ENCODE assay signal across 8 cellular contexts in the genomic region with DNA sequence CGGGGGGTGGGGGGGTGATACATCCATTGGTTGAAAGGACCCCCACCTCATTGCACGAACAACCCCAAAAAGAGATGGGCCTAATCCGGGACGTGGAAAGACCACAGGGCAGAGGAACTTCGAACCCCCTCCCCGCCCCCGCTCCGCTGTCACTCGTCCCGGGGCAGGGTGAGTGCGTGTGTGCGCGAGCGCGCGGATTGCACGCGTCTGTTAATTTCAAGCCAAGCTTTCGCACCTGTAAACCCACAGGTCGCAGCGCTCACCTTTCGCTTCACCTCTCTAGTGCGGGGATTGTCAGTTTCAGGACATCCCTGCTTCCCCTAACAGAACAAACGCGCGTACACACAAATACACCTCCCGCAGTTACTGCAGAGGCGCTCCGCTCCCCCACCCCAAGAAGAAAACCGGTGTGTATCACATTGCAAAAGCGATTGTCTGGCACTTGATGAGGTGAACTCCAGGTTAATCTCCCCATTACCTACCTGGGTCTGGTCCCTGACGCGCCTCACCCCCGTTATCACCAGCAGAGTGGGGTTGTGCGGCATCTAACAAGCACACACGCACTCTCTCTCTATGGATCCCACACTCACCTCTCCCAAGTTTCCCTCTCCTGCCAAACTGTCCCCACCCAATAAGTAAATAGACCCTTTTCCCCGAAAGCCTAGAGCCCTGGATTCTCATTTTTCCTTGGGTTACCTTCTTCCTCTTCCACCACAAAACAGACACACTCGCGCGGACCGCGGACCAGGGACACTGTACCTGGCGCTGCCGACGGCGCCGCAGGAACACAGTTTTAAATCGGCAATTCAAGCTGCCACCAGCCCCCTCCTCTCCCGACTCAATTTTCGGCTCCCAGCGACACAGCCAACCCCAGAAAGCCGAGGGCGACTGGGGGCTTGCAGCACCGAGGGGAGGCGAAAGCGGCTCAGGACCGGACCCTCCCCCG. TPM values are rescaled to one million over a fixed set of nuclear protein-coding genes. Genes with fewer than 3 reads are reported as not detected.
DNase-seq lines count a peak whose midpoint lies in the region; ATAC-seq and TF ChIP-seq lines count a peak whose summit lies in the region.

No MANE protein-coding gene starts in this region.

- TF ChIP-seq CTCF in mammary epithelial cell (conservative IDR thresholded peaks at IDR 0.05 in 1 of 2, IDR thresholded peaks at IDR 0.05 in 1 of 2; ENCODE audit: extremely low read depth in 1 of 2, insufficient read depth in 1 of 2, low read depth in 1 of 2, low read length in 2 of 2) (no peak), mesothelial cell of epicardium (IDR thresholded peaks at IDR 0.05; ENCODE audit: unreplicated experiment) (no peak), vagina (IDR thresholded peaks at IDR 0.05) (no peak)

- intact Hi-C loops in Right ventricle myocardium superior (cut with DNase I) = loop anchor here (10.0 kb wide), 1 partner anchor 532 kb away; no protein-coding TSS in a partner anchor
- intact Hi-C loops in left ventricle myocardium superior (cut with micrococcal nuclease) = loop anchor here (10.0 kb wide), 1 partner anchor 602 kb away; no protein-coding TSS in a partner anchor
- intact Hi-C loops in mammary epithelial cell (cut with micrococcal nuclease) = loop anchor here (5.0 kb wide), 1 partner anchor 109 kb away; no protein-coding TSS in a partner anchor
- intact Hi-C loops in vagina (cut with DNase I) = loop anchor here (10.0 kb wide), 2 partner anchors 212 to 438 kb away; no protein-coding TSS in a partner anchor

- H3K9me3 ChIP-seq in mammary epithelial cell (replicated peaks; ENCODE audit: insufficient read depth, low read length) (no peaks in the 10 kb centered on the region), vagina (no peaks in the 10 kb centered on the region)

- WGBS in mammary epithelial cell (ENCODE audit: low coverage, missing lambda C conversion rate) = 10% methylated on average over 44 of the region's 58 CpGs

- CTCF ChIA-PET in mammary epithelial cell (lab: Charles Lee; ENCODE audit: low non-redundant PET) = no interaction called here

- peaks cover 22% of the 10 kb centered on the region for H3K27me3 ChIP-seq in mammary epithelial cell (ENCODE audit: insufficient read depth, low read length)
- H3K27me3 ChIP-seq in vagina = peaks cover 21% of the 10 kb centered on the region

- peak overlapping the region; percentile 98 for H3K27ac Mint-ChIP-seq in mesothelial cell of epicardium

- peak overlapping the region; percentile 76 for H3K4me2 ChIP-seq in mammary epithelial cell (ENCODE audit: insufficient read depth, low read depth, low read length)

- TF ChIP-seq POLR2A in vagina (IDR thresholded peaks at IDR 0.05) = no peak

- peaks cover 1% of the 10 kb centered on the region for H3K27me3 Mint-ChIP-seq in mesothelial cell of epicardium (ENCODE audit: low read depth)

- H2AFZ ChIP-seq in mammary epithelial cell (ENCODE audit: low read depth, low read length) = peak overlapping the region; percentile 17

- H3K4me3 ChIP-seq in mammary epithelial cell (replicated peaks in 1 of 3; ENCODE audit: insufficient read depth in 1 of 3, low read depth in 2 of 3, low read length in 3 of 3) = peak overlapping the region in 2 of 3 experiments; percentile 18 to 22
- H3K4me3 ChIP-seq in vagina = peak overlapping the region; percentile 42 to 43

- H3K4me1 ChIP-seq in mammary epithelial cell (ENCODE audit: insufficient read depth, low read length) (peaks cover 41% of the 10 kb centered on the region), vagina (peaks cover 75% of the 10 kb centered on the region)

- no peaks in the 10 kb centered on the region for H3K79me2 ChIP-seq in mammary epithelial cell (ENCODE audit: insufficient read depth, low read length)

- H3K9ac ChIP-seq in mammary epithelial cell (ENCODE audit: insufficient read depth, low read length) = no peak overlapping the region

- in situ Hi-C loops in mammary epithelial cell (cut with MboI; ENCODE audit: low sequenced_read_pairs in 2 of 2) = loop anchor here in 1 of 2 donors (5.0 kb wide), 1 partner anchor 339 kb away; no protein-coding TSS in a partner anchor

- no peaks in the 10 kb centered on the region for H3K36me3 ChIP-seq in mammary epithelial cell (ENCODE audit: insufficient read depth, low read length)
- no peaks in the 10 kb centered on the region for H3K36me3 ChIP-seq in vagina

- H3K36me3 Mint-ChIP-seq in mesothelial cell of epicardium = peaks cover 43% of the 10 kb centered on the region

- peaks cover 43% of the 10 kb centered on the region for H3K4me1 Mint-ChIP-seq in mesothelial cell of epicardium

- H3K4me3 Mint-ChIP-seq in mesothelial cell of epicardium = peak overlapping the region; percentile 95

- H3K27ac ChIP-seq in mammary epithelial cell (ENCODE audit: insufficient read depth, low read depth, low read length) (no peak overlapping the region), vagina (peak overlapping the region; percentile 16)

- no peaks in the 10 kb centered on the region for H3K9me3 Mint-ChIP-seq in mesothelial cell of epicardium

- peak; percentile 44 for DNase-seq in Right ventricle myocardium superior
- DNase-seq in left ventricle myocardium superior = no peak
- DNase-seq in mammary epithelial cell = no peak
- DNase-seq in mesothelial cell of epicardium (ENCODE audit: low spot score in 2 of 2, unreplicated experiment in 2 of 2) = no peak
- peak in 1 of 2 donors; percentile 65 for DNase-seq in vagina (ENCODE audit: extremely low spot score in 2 of 2)
- DNase-seq in NCI-H2081 (lab: John Stamatoyannopoulos, UW) = no peak
- no peak for DNase-seq in NCI-H2227 (lab: John Stamatoyannopoulos, UW; ENCODE audit: unreplicated experiment)
- no peak for DNase-seq in epidermal melanocyte (ENCODE audit: insufficient read length, low spot score)

- H4K20me1 ChIP-seq in mammary epithelial cell (ENCODE audit: insufficient read depth, low read length) = no peaks in the 10 kb centered on the region

- dilution Hi-C loops in mammary epithelial cell (cut with HindIII; ENCODE audit: low sequenced_read_pairs) = loop anchor here (25.0 kb wide), 2 partner anchors 209 to 559 kb away; no protein-coding TSS in a partner anchor

- BruUV-seq in mammary epithelial cell (replicated peaks; lab: Mats Ljungman, UMichigan) = no TSS peak

- ATAC-seq in Right ventricle myocardium superior (ENCODE audit: poor library complexity) (no peak), left ventricle myocardium superior (no peak)

RNA-seq across cellular contexts. Expression of gene CYP26B1, which starts 1.0 kb away (rescaled TPM):
- total RNA-seq in Right ventricle myocardium superior (4.4 TPM), left ventricle myocardium superior (4.2 TPM), mammary epithelial cell (1 to 10 TPM in 1 of 2 donors, under 1 TPM in 1; 0.50 to 8.6 TPM), mesothelial cell of epicardium (1,290 to 1,322 TPM (median 1,292 TPM) in 3 replicates), vagina (6.9 TPM)
- 1.6 TPM for polyA plus RNA-seq in mammary epithelial cell
- 3.3 TPM for polyA minus RNA-seq in mammary epithelial cell

Comparison
In these comparisons a context has a peak if more than half of its experiments do, and no peak if none do; other contexts are left out.
1. RNA of gene CYP26B1, which starts 1.0 kb away (total RNA-seq): 1,290 to 1,322 TPM in mesothelial cell of epicardium; 0.50 to 8.6 TPM in mammary epithelial cell, 6.9 TPM in vagina (single experiment), 4.4 TPM in Right ventricle myocardium superior (single experiment) and 4.2 TPM in left ventricle myocardium superior (single experiment); every median in the first group is over 100 times any median in the second.